2 cellular contexts compared by ENCODE assay signal in the genomic region with DNA sequence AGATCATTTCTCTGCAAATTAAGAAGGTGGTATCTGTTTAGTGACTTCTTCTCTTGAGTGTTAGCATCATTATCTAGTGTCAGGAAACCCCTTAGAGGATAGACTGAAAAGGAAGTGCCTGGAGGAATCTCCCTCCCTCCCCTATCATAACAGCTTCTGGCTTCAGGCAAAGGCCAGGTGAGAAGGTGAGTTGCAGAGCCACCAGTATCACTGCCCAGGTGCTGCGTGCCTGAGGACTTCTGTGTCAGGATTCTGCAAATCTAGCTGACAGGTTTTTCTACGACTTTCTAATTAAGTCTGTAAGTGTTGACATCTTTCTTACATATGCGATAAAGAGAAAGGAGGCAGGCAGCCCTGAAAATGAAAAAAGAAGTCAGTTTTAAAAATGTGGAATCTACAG.
TF ChIP-seq lines count a peak whose summit lies in the region.

No MANE protein-coding gene starts in this region.

TF ChIP-seq in SK-N-SH, 30 proteins besides CTCF, POLR2A, EP300 and RAD21 (continued from another document):
- TF ChIP-seq, protein P1, sequence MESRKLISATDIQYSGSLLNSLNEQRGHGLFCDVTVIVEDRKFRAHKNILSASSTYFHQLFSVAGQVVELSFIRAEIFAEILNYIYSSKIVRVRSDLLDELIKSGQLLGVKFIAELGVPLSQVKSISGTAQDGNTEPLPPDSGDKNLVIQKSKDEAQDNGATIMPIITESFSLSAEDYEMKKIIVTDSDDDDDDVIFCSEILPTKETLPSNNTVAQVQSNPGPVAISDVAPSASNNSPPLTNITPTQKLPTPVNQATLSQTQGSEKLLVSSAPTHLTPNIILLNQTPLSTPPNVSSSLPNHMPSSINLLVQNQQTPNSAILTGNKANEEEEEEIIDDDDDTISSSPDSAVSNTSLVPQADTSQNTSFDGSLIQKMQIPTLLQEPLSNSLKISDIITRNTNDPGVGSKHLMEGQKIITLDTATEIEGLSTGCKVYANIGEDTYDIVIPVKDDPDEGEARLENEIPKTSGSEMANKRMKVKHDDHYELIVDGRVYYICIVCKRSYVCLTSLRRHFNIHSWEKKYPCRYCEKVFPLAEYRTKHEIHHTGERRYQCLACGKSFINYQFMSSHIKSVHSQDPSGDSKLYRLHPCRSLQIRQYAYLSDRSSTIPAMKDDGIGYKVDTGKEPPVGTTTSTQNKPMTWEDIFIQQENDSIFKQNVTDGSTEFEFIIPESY (IDR thresholded peaks at IDR 0.05; ENCODE audit: borderline replicate concordance, low read depth): no peak
- TF ChIP-seq FOSL2 (IDR thresholded peaks at IDR 0.05; ENCODE audit: borderline replicate concordance, low read depth) (no peak), SMC3 (IDR thresholded peaks at IDR 0.05; ENCODE audit: low read depth, low read length) (no peak), YY1 (IDR thresholded peaks at IDR 0.05; ENCODE audit: low read depth) (no peak), RXRA (IDR thresholded peaks at IDR 0.05; ENCODE audit: borderline replicate concordance, low read depth) (no peak), FOXJ3 (CRISPR knock-in tag; IDR thresholded peaks at IDR 0.05) (no peak), CHD2 (IDR thresholded peaks at IDR 0.05; ENCODE audit: low read length, partially characterized antibody) (no peak), NRF1 (IDR thresholded peaks at IDR 0.05; ENCODE audit: low read depth, low read length) (no peak), GABPA (IDR thresholded peaks at IDR 0.05; ENCODE audit: low read depth) (no peak), TAF1 (IDR thresholded peaks at IDR 0.05; ENCODE audit: borderline replicate concordance, low read depth, low read length) (no peak), RFX5 (IDR thresholded peaks at IDR 0.05; ENCODE audit: low read length) (no peak), MXI1 (IDR thresholded peaks at IDR 0.05; ENCODE audit: low read depth, low read length) (no peak), ELF1 (IDR thresholded peaks at IDR 0.05) (no peak)
- TF ChIP-seq, protein P2, sequence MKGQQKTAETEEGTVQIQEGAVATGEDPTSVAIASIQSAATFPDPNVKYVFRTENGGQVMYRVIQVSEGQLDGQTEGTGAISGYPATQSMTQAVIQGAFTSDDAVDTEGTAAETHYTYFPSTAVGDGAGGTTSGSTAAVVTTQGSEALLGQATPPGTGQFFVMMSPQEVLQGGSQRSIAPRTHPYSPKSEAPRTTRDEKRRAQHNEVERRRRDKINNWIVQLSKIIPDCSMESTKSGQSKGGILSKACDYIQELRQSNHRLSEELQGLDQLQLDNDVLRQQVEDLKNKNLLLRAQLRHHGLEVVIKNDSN (IDR thresholded peaks at IDR 0.05; ENCODE audit: borderline replicate concordance, low read depth): no peak
- TF ChIP-seq, protein P3, sequence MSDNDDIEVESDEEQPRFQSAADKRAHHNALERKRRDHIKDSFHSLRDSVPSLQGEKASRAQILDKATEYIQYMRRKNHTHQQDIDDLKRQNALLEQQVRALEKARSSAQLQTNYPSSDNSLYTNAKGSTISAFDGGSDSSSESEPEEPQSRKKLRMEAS (IDR thresholded peaks at IDR 0.05; ENCODE audit: low read depth): no peak
- TF ChIP-seq, protein P4, sequence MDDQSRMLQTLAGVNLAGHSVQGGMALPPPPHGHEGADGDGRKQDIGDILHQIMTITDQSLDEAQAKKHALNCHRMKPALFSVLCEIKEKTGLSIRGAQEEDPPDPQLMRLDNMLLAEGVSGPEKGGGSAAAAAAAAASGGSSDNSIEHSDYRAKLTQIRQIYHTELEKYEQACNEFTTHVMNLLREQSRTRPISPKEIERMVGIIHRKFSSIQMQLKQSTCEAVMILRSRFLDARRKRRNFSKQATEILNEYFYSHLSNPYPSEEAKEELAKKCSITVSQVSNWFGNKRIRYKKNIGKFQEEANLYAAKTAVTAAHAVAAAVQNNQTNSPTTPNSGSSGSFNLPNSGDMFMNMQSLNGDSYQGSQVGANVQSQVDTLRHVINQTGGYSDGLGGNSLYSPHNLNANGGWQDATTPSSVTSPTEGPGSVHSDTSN (IDR thresholded peaks at IDR 0.05): no peak

TF ChIP-seq in SK-N-SH treated with all-trans-retinoic acid at 6 μM for 48 hours, 23 proteins besides CTCF, POLR2A, EP300 and RAD21 (continued from another document):
- TF ChIP-seq TOX (CRISPR knock-in tag; IDR thresholded peaks at IDR 0.05; ENCODE audit: borderline replicate concordance) (no peak), ISL1 (CRISPR knock-in tag; IDR thresholded peaks at IDR 0.05) (no peak), CSDC2 (CRISPR knock-in tag; IDR thresholded peaks at IDR 0.05) (no peak), ARNTL (CRISPR knock-in tag; IDR thresholded peaks at IDR 0.05; ENCODE audit: borderline replicate concordance, low read depth) (no peak), ZC3H10 (CRISPR knock-in tag; IDR thresholded peaks at IDR 0.05) (no peak), OSR1 (CRISPR knock-in tag; IDR thresholded peaks at IDR 0.05) (no peak), ESRRG (CRISPR knock-in tag; IDR thresholded peaks at IDR 0.05) (no peak), ZNF565 (CRISPR knock-in tag; conservative IDR thresholded peaks at IDR 0.05; ENCODE audit: low read depth) (no peak), GLIS3 (CRISPR knock-in tag; IDR thresholded peaks at IDR 0.05) (no peak), PPARA (CRISPR knock-in tag; IDR thresholded peaks at IDR 0.05; ENCODE audit: borderline replicate concordance) (no peak)
- TF ChIP-seq, protein P5, sequence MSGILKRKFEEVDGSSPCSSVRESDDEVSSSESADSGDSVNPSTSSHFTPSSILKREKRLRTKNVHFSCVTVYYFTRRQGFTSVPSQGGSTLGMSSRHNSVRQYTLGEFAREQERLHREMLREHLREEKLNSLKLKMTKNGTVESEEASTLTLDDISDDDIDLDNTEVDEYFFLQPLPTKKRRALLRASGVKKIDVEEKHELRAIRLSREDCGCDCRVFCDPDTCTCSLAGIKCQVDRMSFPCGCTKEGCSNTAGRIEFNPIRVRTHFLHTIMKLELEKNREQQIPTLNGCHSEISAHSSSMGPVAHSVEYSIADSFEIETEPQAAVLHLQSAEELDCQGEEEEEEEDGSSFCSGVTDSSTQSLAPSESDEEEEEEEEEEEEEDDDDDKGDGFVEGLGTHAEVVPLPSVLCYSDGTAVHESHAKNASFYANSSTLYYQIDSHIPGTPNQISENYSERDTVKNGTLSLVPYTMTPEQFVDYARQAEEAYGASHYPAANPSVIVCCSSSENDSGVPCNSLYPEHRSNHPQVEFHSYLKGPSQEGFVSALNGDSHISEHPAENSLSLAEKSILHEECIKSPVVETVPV (CRISPR knock-in tag; IDR thresholded peaks at IDR 0.05): no peak
- TF ChIP-seq, protein P6, sequence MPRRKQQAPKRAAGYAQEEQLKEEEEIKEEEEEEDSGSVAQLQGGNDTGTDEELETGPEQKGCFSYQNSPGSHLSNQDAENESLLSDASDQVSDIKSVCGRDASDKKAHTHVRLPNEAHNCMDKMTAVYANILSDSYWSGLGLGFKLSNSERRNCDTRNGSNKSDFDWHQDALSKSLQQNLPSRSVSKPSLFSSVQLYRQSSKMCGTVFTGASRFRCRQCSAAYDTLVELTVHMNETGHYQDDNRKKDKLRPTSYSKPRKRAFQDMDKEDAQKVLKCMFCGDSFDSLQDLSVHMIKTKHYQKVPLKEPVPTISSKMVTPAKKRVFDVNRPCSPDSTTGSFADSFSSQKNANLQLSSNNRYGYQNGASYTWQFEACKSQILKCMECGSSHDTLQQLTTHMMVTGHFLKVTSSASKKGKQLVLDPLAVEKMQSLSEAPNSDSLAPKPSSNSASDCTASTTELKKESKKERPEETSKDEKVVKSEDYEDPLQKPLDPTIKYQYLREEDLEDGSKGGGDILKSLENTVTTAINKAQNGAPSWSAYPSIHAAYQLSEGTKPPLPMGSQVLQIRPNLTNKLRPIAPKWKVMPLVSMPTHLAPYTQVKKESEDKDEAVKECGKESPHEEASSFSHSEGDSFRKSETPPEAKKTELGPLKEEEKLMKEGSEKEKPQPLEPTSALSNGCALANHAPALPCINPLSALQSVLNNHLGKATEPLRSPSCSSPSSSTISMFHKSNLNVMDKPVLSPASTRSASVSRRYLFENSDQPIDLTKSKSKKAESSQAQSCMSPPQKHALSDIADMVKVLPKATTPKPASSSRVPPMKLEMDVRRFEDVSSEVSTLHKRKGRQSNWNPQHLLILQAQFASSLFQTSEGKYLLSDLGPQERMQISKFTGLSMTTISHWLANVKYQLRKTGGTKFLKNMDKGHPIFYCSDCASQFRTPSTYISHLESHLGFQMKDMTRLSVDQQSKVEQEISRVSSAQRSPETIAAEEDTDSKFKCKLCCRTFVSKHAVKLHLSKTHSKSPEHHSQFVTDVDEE (CRISPR knock-in tag; IDR thresholded peaks at IDR 0.05): no peak
TF ChIP-seq in SK-N-SH treated with all-trans-retinoic acid at 6 μM for 48 hours: peak in this region for 0.
